ENCODE assay signal across 1 cellular context in the genomic region with DNA sequence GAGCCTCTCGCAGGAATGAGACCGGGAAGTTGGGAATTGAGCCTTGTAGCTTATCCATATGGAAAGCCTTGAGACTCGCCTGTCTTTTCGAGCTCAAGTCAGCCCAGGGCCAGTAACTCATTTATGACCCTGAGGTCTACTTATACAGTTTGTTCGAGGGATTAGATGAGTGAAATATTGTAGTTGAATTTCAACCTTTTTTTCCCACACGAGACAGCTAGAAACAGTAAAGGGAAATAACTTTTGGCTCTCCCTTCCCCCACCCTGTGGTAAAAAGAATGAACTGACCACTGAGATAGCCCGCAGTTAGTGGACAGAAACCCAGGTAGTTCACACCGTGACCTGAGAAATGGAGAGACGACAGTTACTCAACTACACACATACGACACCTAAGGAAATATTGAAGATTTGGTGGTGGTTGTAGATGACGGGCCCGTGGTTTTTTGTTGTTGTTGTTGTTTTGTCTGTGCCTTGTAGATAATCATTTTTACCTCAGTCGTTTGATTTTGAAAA.
TF ChIP-seq lines count a peak whose summit lies in the region.

No MANE protein-coding gene starts in this region.

TF ChIP-seq in HepG2, 621 proteins besides CTCF, POLR2A, EP300 and RAD21 (continued from another document and continues in another):
- TF ChIP-seq AFF4 (CRISPR knock-in tag; IDR thresholded peaks at IDR 0.05): no peak
- TF ChIP-seq ZNF563 (CRISPR knock-in tag; IDR thresholded peaks at IDR 0.05): no peak
- TF ChIP-seq ZNF672 (CRISPR knock-in tag; IDR thresholded peaks at IDR 0.05): no peak
- no peak for TF ChIP-seq EHMT2 (IDR thresholded peaks at IDR 0.05; ENCODE audit: borderline replicate concordance, low read depth, low read length)
- no peak for TF ChIP-seq FLYWCH1 (CRISPR knock-in tag; IDR thresholded peaks at IDR 0.05)
- no peak for TF ChIP-seq MXD4 (CRISPR knock-in tag; IDR thresholded peaks at IDR 0.05)
- TF ChIP-seq PRPF4 (IDR thresholded peaks at IDR 0.05; ENCODE audit: low read depth, low read length, poor library complexity, severe bottlenecking): no peak
- no peak for TF ChIP-seq ZNF205 (CRISPR knock-in tag; IDR thresholded peaks at IDR 0.05)
- no peak for TF ChIP-seq ARID5B (CRISPR knock-in tag; IDR thresholded peaks at IDR 0.05)
- TF ChIP-seq SAP130 (CRISPR knock-in tag; IDR thresholded peaks at IDR 0.05; ENCODE audit: low read depth): 0 out of 2 replicates have a peak, but pooled peaks have one; percentile 8
- no peak for TF ChIP-seq SMAD3 (CRISPR knock-in tag; IDR thresholded peaks at IDR 0.05)
- no peak for TF ChIP-seq ZNF790 (CRISPR knock-in tag; IDR thresholded peaks at IDR 0.05; ENCODE audit: borderline replicate concordance)
- no peak for TF ChIP-seq ZNF782 (CRISPR knock-in tag; IDR thresholded peaks at IDR 0.05; ENCODE audit: borderline replicate concordance)
- no peak for TF ChIP-seq PAXIP1 (CRISPR knock-in tag; conservative IDR thresholded peaks at IDR 0.05)
- no peak for TF ChIP-seq RBM39 (IDR thresholded peaks at IDR 0.05; ENCODE audit: low read depth, low read length, poor library complexity, severe bottlenecking)
- no peak for TF ChIP-seq DBP (CRISPR knock-in tag; IDR thresholded peaks at IDR 0.05; ENCODE audit: not compliant biosample characterization)
- TF ChIP-seq PRDM15 (CRISPR knock-in tag; IDR thresholded peaks at IDR 0.05): no peak
- no peak for TF ChIP-seq ELF1 (CRISPR knock-in tag; IDR thresholded peaks at IDR 0.05)
- TF ChIP-seq EZH2 (conservative IDR thresholded peaks at IDR 0.05; ENCODE audit: low read depth, low read length): no peak
- TF ChIP-seq ZNF572 (CRISPR knock-in tag; IDR thresholded peaks at IDR 0.05): no peak
- no peak for TF ChIP-seq ZNF44 (CRISPR knock-in tag; IDR thresholded peaks at IDR 0.05)
- TF ChIP-seq ZFP90 (CRISPR knock-in tag; IDR thresholded peaks at IDR 0.05; ENCODE audit: borderline replicate concordance): no peak
- TF ChIP-seq AHDC1 (CRISPR knock-in tag; IDR thresholded peaks at IDR 0.05; ENCODE audit: borderline replicate concordance): 0 out of 2 replicates have a peak, but pooled peaks have one; percentile 25
- TF ChIP-seq, protein P1, sequence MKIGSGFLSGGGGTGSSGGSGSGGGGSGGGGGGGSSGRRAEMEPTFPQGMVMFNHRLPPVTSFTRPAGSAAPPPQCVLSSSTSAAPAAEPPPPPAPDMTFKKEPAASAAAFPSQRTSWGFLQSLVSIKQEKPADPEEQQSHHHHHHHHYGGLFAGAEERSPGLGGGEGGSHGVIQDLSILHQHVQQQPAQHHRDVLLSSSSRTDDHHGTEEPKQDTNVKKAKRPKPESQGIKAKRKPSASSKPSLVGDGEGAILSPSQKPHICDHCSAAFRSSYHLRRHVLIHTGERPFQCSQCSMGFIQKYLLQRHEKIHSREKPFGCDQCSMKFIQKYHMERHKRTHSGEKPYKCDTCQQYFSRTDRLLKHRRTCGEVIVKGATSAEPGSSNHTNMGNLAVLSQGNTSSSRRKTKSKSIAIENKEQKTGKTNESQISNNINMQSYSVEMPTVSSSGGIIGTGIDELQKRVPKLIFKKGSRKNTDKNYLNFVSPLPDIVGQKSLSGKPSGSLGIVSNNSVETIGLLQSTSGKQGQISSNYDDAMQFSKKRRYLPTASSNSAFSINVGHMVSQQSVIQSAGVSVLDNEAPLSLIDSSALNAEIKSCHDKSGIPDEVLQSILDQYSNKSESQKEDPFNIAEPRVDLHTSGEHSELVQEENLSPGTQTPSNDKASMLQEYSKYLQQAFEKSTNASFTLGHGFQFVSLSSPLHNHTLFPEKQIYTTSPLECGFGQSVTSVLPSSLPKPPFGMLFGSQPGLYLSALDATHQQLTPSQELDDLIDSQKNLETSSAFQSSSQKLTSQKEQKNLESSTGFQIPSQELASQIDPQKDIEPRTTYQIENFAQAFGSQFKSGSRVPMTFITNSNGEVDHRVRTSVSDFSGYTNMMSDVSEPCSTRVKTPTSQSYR (CRISPR knock-in tag; IDR thresholded peaks at IDR 0.05; ENCODE audit: borderline replicate concordance): peak; percentile 50; the same call in 1 of the 2 replicates
- no peak for TF ChIP-seq SKI (IDR thresholded peaks at IDR 0.05; ENCODE audit: partially characterized antibody)
